In genomic region chr18:23977709-23978483, GRCh38 we compare ENCODE assay signal across 16 cellular contexts. TPM values are rescaled to one million over a fixed set of nuclear protein-coding genes. Genes with fewer than 3 reads are reported as not detected.
DNase-seq lines count a peak whose midpoint lies in the region; ATAC-seq, FAIRE-seq and TF ChIP-seq lines count a peak whose summit lies in the region.
"Had no signal": no experiment of that assay in that cellular context is flagged by ENCODE, and none has a peak within 500 bp of the region (broad histone marks: within the 10 kb centered on the region; RNA-seq: fewer than 3 reads in every experiment).

No MANE protein-coding gene starts in this region.

- DNase-seq in SIG-M5 treated with dmso at 0.1 percent for 504 hours (lab: John Stamatoyannopoulos, UW; ENCODE audit: unreplicated experiment) (peak; percentile 20), SIG-M5 (lab: John Stamatoyannopoulos, UW) (no peak), D721Med (ENCODE audit: insufficient read length, low spot score) (no peak), left lung (no peak), HuH-7.5 (ENCODE audit: low spot score) (no peak), DMS153 treated with DMSO at 0.1 percent for 48 hours (lab: John Stamatoyannopoulos, UW; ENCODE audit: unreplicated experiment) (no peak)
- peak; percentile 48 for DNase-seq in activated CD8-positive, alpha-beta T cell treated with anti-CD3 and anti-CD28 coated beads for 36 hours
- DNase-seq: gastrocnemius medialis, NCI-H1048, NCI-H510A treated with DMSO at 0.1 percent for 48 hours had no signal

- no peaks in the 10 kb centered on the region for H3K9me3 ChIP-seq in left lung
- H3K9me3 ChIP-seq: A549, gastrocnemius medialis, tibial nerve had no signal

- no peak overlapping the region for H3K4me3 Mint-ChIP-seq in activated CD8-positive, alpha-beta T cell treated with anti-CD3 and anti-CD28 coated beads for 36 hours
- H3K4me3 Mint-ChIP-seq: dendritic cell treated with granulocyte-macrophage colony-stimulating factor and Interleukin-4, amounts not matched to agents 40 ng/mL and 50 ng/mL, for 4 days; WTC11 had no signal

- no peak for TF ChIP-seq CTCF in D721Med (IDR thresholded peaks at IDR 0.05; ENCODE audit: insufficient read depth, missing control alignments)
- TF ChIP-seq CTCF in activated CD8-positive, alpha-beta T cell treated with anti-CD3 and anti-CD28 coated beads for 36 hours (IDR thresholded peaks at IDR 0.05), result no peak
- no peak for TF ChIP-seq CTCF in left lung (IDR thresholded peaks at IDR 0.05)

- H3K27ac Mint-ChIP-seq in activated CD8-positive, alpha-beta T cell treated with anti-CD3 and anti-CD28 coated beads for 36 hours, result peak overlapping the region; percentile 51
- H3K27ac Mint-ChIP-seq: dendritic cell treated with granulocyte-macrophage colony-stimulating factor and Interleukin-4, amounts not matched to agents 40 ng/mL and 50 ng/mL, for 4 days; WTC11 had no signal

- no peaks in the 10 kb centered on the region for H3K36me3 ChIP-seq in left lung
- H3K36me3 ChIP-seq: gastrocnemius medialis, tibial nerve had no signal

- no peaks in the 10 kb centered on the region for H3K27me3 Mint-ChIP-seq in activated CD8-positive, alpha-beta T cell treated with anti-CD3 and anti-CD28 coated beads for 36 hours

- CTCF ChIA-PET in activated CD8-positive, alpha-beta T cell treated with anti-CD3 and anti-CD28 coated beads for 36 hours (lab: Charles Lee), result interaction anchor here (1.1 to 2.3 kb wide), 5 partner anchors 8 to 104 kb away, joined by 3 to 8 read pairs (median 3); no protein-coding TSS in a partner anchor

- H3K27ac ChIP-seq in left lung, result no peak overlapping the region
- H3K27ac ChIP-seq: A549, gastrocnemius medialis, tibial nerve had no signal

- POLR2A ChIA-PET in activated CD8-positive, alpha-beta T cell treated with anti-CD3 and anti-CD28 coated beads for 36 hours (lab: Charles Lee), result interaction anchor here (0.7 to 1.3 kb wide), 2 partner anchors 37 to 102 kb away, joined by 3 to 4 read pairs; partner anchors contain the start of gene TTC39C

- H3K27me3 ChIP-seq in left lung, result no peaks in the 10 kb centered on the region
- H3K27me3 ChIP-seq: gastrocnemius medialis, tibial nerve had no signal

- H3K9me3 Mint-ChIP-seq in activated CD8-positive, alpha-beta T cell treated with anti-CD3 and anti-CD28 coated beads for 36 hours, result peaks cover 6% of the 10 kb centered on the region
- H3K9me3 Mint-ChIP-seq: dendritic cell treated with granulocyte-macrophage colony-stimulating factor and Interleukin-4, amounts not matched to agents 40 ng/mL and 50 ng/mL, for 4 days had no signal

- H3K36me3 Mint-ChIP-seq in activated CD8-positive, alpha-beta T cell treated with anti-CD3 and anti-CD28 coated beads for 36 hours (ENCODE audit: low read depth), result no peaks in the 10 kb centered on the region

- peaks cover 33% of the 10 kb centered on the region for H3K4me1 Mint-ChIP-seq in activated CD8-positive, alpha-beta T cell treated with anti-CD3 and anti-CD28 coated beads for 36 hours (ENCODE audit: low read depth)

- ATAC-seq in activated CD8-positive, alpha-beta T cell treated with anti-CD3 and anti-CD28 coated beads for 36 hours, result peak; percentile 79
- peak; percentile 29 for ATAC-seq in left lung
- no peak for ATAC-seq in HG02970 (IDR thresholded peaks at IDR 0.05; ENCODE audit: low FRiP score, unreplicated experiment)
- ATAC-seq: A549, gastrocnemius medialis, HCT116, WTC11 had no signal

- intact Hi-C loops in activated CD8-positive, alpha-beta T cell treated with anti-CD3 and anti-CD28 coated beads for 36 hours (cut with micrococcal nuclease), result no loop called here
- intact Hi-C loops in left lung (cut with DNase I), result no loop called here

- H3K4me3 ChIP-seq in left lung, result no peak overlapping the region
- H3K4me3 ChIP-seq: A549, gastrocnemius medialis, tibial nerve had no signal

- FAIRE-seq in D721Med (lab: Jason Lieb, UNC), result peak; percentile 70
- FAIRE-seq: A549 had no signal

- H3K4me1 ChIP-seq in left lung, result no peaks in the 10 kb centered on the region
- H3K4me1 ChIP-seq: gastrocnemius medialis had no signal

RNA-seq across cellular contexts. Expression of gene TTC39C, which starts 36.7 kb away (rescaled TPM):
- total RNA-seq in activated CD8-positive, alpha-beta T cell treated with anti-CD3 and anti-CD28 coated beads for 36 hours, result 10 to 100 TPM; 37.9 to 43.0 TPM
- 10 to 100 TPM; 12.2 to 19.3 TPM for total RNA-seq in left lung

Comparison
In these comparisons a context has a peak if more than half of its experiments do, and no peak if none do; other contexts are left out.
1. DNase-seq: peak in SIG-M5 treated with dmso at 0.1 percent for 504 hours (single experiment) and activated CD8-positive, alpha-beta T cell treated with anti-CD3 and anti-CD28 coated beads for 36 hours (single experiment); none in SIG-M5 (single experiment), D721Med (single experiment), left lung (0 of 2), HuH-7.5 (single experiment) and DMS153 treated with DMSO at 0.1 percent for 48 hours (single experiment).